ENCODE assay signal across 18 cellular contexts in the genomic region with DNA sequence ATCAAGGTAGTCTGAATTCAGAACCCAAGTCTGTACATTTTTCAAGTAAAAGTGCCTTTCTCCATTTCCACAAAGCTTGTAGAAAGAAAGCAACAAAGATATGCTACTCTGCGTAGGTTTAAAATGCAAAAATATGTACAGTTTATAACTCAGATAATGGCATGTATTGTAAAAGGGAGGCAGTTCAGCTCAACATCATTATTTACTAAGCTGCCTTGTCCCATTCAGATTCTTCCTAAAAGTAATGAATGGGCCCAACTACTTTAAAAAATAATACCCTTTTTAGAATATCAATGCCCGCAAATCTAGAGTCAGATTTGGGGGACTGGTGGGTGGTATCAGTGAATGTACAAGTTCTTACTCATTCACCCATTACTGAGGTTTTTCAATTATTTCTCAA.
"Had no signal": no experiment of that assay in that cellular context is flagged by ENCODE, and none has a peak within 500 bp of the region (broad histone marks: within the 10 kb centered on the region; RNA-seq: fewer than 3 reads in every experiment).

No MANE protein-coding gene starts in this region.

- H3K4me1 ChIP-seq: breast epithelium had no signal

- H3K27me3 Mint-ChIP-seq: activated CD4-positive, alpha-beta memory T cell treated with anti-CD3 and anti-CD28 coated beads for 36 hours; activated naive CD8-positive, alpha-beta T cell treated with anti-CD3 and anti-CD28 coated beads for 36 hours; progenitor cell of endocrine pancreas had no signal

- H3K4me3 Mint-ChIP-seq: activated CD4-positive, alpha-beta memory T cell treated with anti-CD3 and anti-CD28 coated beads for 36 hours; activated naive CD8-positive, alpha-beta T cell treated with anti-CD3 and anti-CD28 coated beads for 36 hours; activated T-cell treated with anti-CD3 and anti-CD28 coated beads, Interleukin-2, amount 50 U/mL, for 4 hours; immature natural killer cell; natural killer cell had no signal

- H3K4me3 ChIP-seq: breast epithelium, lung, suprapubic skin had no signal

- H3K27me3 ChIP-seq: breast epithelium, suprapubic skin had no signal

- H3K36me3 ChIP-seq: breast epithelium had no signal

- H3K9me3 Mint-ChIP-seq: activated CD4-positive, alpha-beta memory T cell treated with anti-CD3 and anti-CD28 coated beads for 36 hours; natural killer cell had no signal

- ATAC-seq: activated T-cell treated with anti-CD3 and anti-CD28 coated beads, Interleukin-2, amount 50 U/mL, for 4 hours; left cardiac atrium; natural killer cell; stimulated activated naive CD8-positive, alpha-beta T cell treated with anti-CD3 and anti-CD28 coated beads, Interleukin-15, Interleukin-2, amounts not matched to agents 100 U/mL and 50 U/mL, for 24 hours had no signal

- H3K36me3 Mint-ChIP-seq: activated CD4-positive, alpha-beta memory T cell treated with anti-CD3 and anti-CD28 coated beads for 36 hours; activated naive CD8-positive, alpha-beta T cell treated with anti-CD3 and anti-CD28 coated beads for 36 hours; natural killer cell had no signal

- DNase-seq: activated CD4-positive, alpha-beta memory T cell treated with anti-CD3 and anti-CD28 coated beads for 36 hours; activated CD4-positive, CD25-positive, alpha-beta regulatory T cell treated with anti-CD3 and anti-CD28 coated beads, Interleukin-2, amount 50 U/mL, for 72 hours; activated gamma-delta T cell; activated naive CD8-positive, alpha-beta T cell treated with anti-CD3 and anti-CD28 coated beads for 36 hours; activated T-cell treated with anti-CD3 and anti-CD28 coated beads, Interleukin-2, amount 50 U/mL, for 4 hours; effector CD8-positive, alpha-beta T cell; hippocampal formation; immature natural killer cell; left cardiac atrium; natural killer cell; occipital lobe; stimulated activated CD4-positive, alpha-beta T cell treated with anti-CD3 and anti-CD28 coated beads, Interleukin-2, amount 100 ng/mL, for 48 hours; stimulated activated naive CD8-positive, alpha-beta T cell treated with anti-CD3 and anti-CD28 coated beads, Interleukin-15, Interleukin-2, amounts not matched to agents 100 U/mL and 50 U/mL, for 24 hours; T-helper 2 cell had no signal

- H3K9me3 ChIP-seq: breast epithelium, suprapubic skin had no signal

- H3K4me1 Mint-ChIP-seq: activated naive CD8-positive, alpha-beta T cell treated with anti-CD3 and anti-CD28 coated beads for 36 hours; immature natural killer cell; natural killer cell had no signal

- H3K27ac ChIP-seq: suprapubic skin had no signal

- H3K27ac Mint-ChIP-seq: activated CD4-positive, alpha-beta memory T cell treated with anti-CD3 and anti-CD28 coated beads for 36 hours; activated naive CD8-positive, alpha-beta T cell treated with anti-CD3 and anti-CD28 coated beads for 36 hours; immature natural killer cell; natural killer cell; progenitor cell of endocrine pancreas had no signal
